8 cellular contexts compared by ENCODE assay signal in genomic region chr15:90351479-90352108, GRCh38. TPM values are rescaled to one million over a fixed set of nuclear protein-coding genes. Genes with fewer than 3 reads are reported as not detected.
DNase-seq lines count a peak whose midpoint lies in the region; ATAC-seq and TF ChIP-seq lines count a peak whose summit lies in the region.

No MANE protein-coding gene starts in this region.

- no peak overlapping the region for H3K9ac ChIP-seq in H9 (ENCODE audit: extremely low read depth, insufficient read length, low read length)
- H3K9ac ChIP-seq in SU-DHL-6 (ENCODE audit: low read length), result no peak overlapping the region

- peaks cover 15% of the 10 kb centered on the region for H3K27me3 Mint-ChIP-seq in H9 (ENCODE audit: low read depth)

- H3K4me2 ChIP-seq in H9 (ENCODE audit: insufficient read depth, insufficient read length, low read length) (peak overlapping the region; percentile 96), SU-DHL-6 (ENCODE audit: low read depth, low read length, poor library complexity, severe bottlenecking) (peak overlapping the region; percentile 61)

- no peak overlapping the region for H4K5ac ChIP-seq in H9 (ENCODE audit: insufficient read length, low read depth, low read length)

- no peak overlapping the region for H2BK20ac ChIP-seq in H9 (ENCODE audit: low read depth, low read length, poor library complexity, severe bottlenecking)

- no peak overlapping the region for H3K18ac ChIP-seq in H9 (ENCODE audit: insufficient read length, low read depth, low read length)

- peaks cover 10% of the 10 kb centered on the region for H3K23me2 ChIP-seq in H9 (ENCODE audit: insufficient read length, low read depth, low read length, poor library complexity, severe bottlenecking)

- H3K4me3 ChIP-seq in AG04450 (ENCODE audit: low read depth, low read length) (peak overlapping the region; percentile 91), SU-DHL-6 (ENCODE audit: insufficient read depth, low read length, poor library complexity, severe bottlenecking) (peak overlapping the region; percentile 70), foreskin fibroblast (ENCODE audit: low read depth in 1 of 2, low read length in 2 of 2) (peak overlapping the region; percentile 72 to 75), retinal pigment epithelial cell (ENCODE audit: low read length) (peak overlapping the region; percentile 86)

- H3K9me3 ChIP-seq in AG04450 (ENCODE audit: control insufficient read depth, insufficient read depth, low read length) (peaks cover 2% of the 10 kb centered on the region; the same call in 1 of the 2 replicates), H9 (ENCODE audit: control insufficient read depth, low read depth, low read length) (no peaks in the 10 kb centered on the region), SU-DHL-6 (ENCODE audit: insufficient read depth, low read length) (no peaks in the 10 kb centered on the region)

- peak overlapping the region; percentile 80 to 94 for H3K4me3 Mint-ChIP-seq in H9

- no peaks in the 10 kb centered on the region for H3K9me3 Mint-ChIP-seq in H9

- H3K56ac ChIP-seq in H9 (ENCODE audit: insufficient read length, low read depth, low read length), result no peak overlapping the region

- no peaks in the 10 kb centered on the region for H3K79me1 ChIP-seq in H9 (ENCODE audit: insufficient read depth, low read depth, low read length, poor library complexity, severe bottlenecking)

- H3K14ac ChIP-seq in H9 (ENCODE audit: insufficient read depth, low read length), result no peak overlapping the region

- H3K27ac ChIP-seq in AG04450 (ENCODE audit: low read depth, low read length) (no peak overlapping the region), H9 (ENCODE audit: insufficient read length, low read depth, low read length) (no peak overlapping the region), SU-DHL-6 (ENCODE audit: low read depth, low read length) (no peak overlapping the region)

- H3K36me3 Mint-ChIP-seq in H9 (ENCODE audit: insufficient read depth in 1 of 3, low read depth in 3 of 3), result no peaks in the 10 kb centered on the region; a peak in 1 of 7 replicates

- CTCF ChIA-PET in AG04450 (lab: Charles Lee), result interaction anchor here (1.4 kb wide), 1 partner anchor 32 kb away, joined by 6 read pairs; no protein-coding TSS in a partner anchor

- no peak for ATAC-seq in HG03025 (IDR thresholded peaks at IDR 0.05; ENCODE audit: low FRiP score, unreplicated experiment)

- H2AFZ ChIP-seq in H9 (ENCODE audit: low read length), result peak overlapping the region; percentile 42
- H2AFZ ChIP-seq in SU-DHL-6 (ENCODE audit: low read depth, low read length, severe bottlenecking), result peak overlapping the region; percentile 57

- peak overlapping the region in 1 of 3 experiments; percentile 35; a peak in 1 of 7 replicates for H3K27ac Mint-ChIP-seq in H9

- TF ChIP-seq CTCF in AG04450 (IDR thresholded peaks at IDR 0.05; ENCODE audit: low read depth, low read length) (no peak), H9 (conservative IDR thresholded peaks at IDR 0.05) (no peak), SU-DHL-6 (IDR thresholded peaks at IDR 0.05; ENCODE audit: insufficient read depth, low read length, poor library complexity, severe bottlenecking) (no peak), foreskin fibroblast (IDR thresholded peaks at IDR 0.05; ENCODE audit: low read depth, low read length) (no peak), retinal pigment epithelial cell (conservative IDR thresholded peaks at IDR 0.05; ENCODE audit: low read depth, low read length) (no peak)

- H3K79me2 ChIP-seq in H9 (ENCODE audit: insufficient read depth, low read length) (no peaks in the 10 kb centered on the region), SU-DHL-6 (ENCODE audit: insufficient read depth, low read length) (no peaks in the 10 kb centered on the region)

- H2AK5ac ChIP-seq in H9 (ENCODE audit: insufficient read length, low read length), result no peak overlapping the region

- H4K20me1 ChIP-seq in H9 (ENCODE audit: control insufficient read depth, insufficient read depth, insufficient read length), result no peaks in the 10 kb centered on the region
- no peaks in the 10 kb centered on the region for H4K20me1 ChIP-seq in SU-DHL-6 (ENCODE audit: low read depth, low read length)

- H3K27me3 ChIP-seq in AG04450 (ENCODE audit: control insufficient read depth, insufficient read depth, low read length), result no peaks in the 10 kb centered on the region
- no peaks in the 10 kb centered on the region for H3K27me3 ChIP-seq in H9 (ENCODE audit: insufficient read depth, low read length)
- no peaks in the 10 kb centered on the region for H3K27me3 ChIP-seq in SU-DHL-6 (ENCODE audit: low read length)

- H2BK15ac ChIP-seq in H9 (ENCODE audit: low read depth, low read length), result no peak overlapping the region

- no peaks in the 10 kb centered on the region for H3K36me3 ChIP-seq in SU-DHL-6 (ENCODE audit: low read length)

- no peak overlapping the region for H2BK5ac ChIP-seq in H9 (ENCODE audit: insufficient read length, low read length)

- no CpG with 5 or more reads among the region's 25 CpGs for WGBS in H9 (ENCODE audit: extremely low coverage, insufficient read length, low lambda C conversion rate)

- H3K4me1 Mint-ChIP-seq in H9, result peaks cover 4 to 5% of the 10 kb centered on the region in 2 experiments; a peak in 2 of 4 replicates

- H3K4me1 ChIP-seq in H9 (ENCODE audit: insufficient read depth, low read length), result no peaks in the 10 kb centered on the region; the same call in 1 of the 2 replicates

- no peak overlapping the region for H2BK12ac ChIP-seq in H9 (ENCODE audit: insufficient read length, low read depth, low read length)

- H2BK120ac ChIP-seq in H9 (ENCODE audit: low read depth, low read length, poor library complexity, severe bottlenecking), result no peak overlapping the region

- no peak overlapping the region for H4K91ac ChIP-seq in H9 (ENCODE audit: insufficient read length, low read depth, low read length)

- H3K9me2 ChIP-seq in SU-DHL-6 (replicated peaks; ENCODE audit: insufficient read depth, low read length), result no peaks in the 10 kb centered on the region

- POLR2A ChIA-PET in AG04450 (lab: Yijun Ruan, JAX), result no interaction called here

- no peaks in the 10 kb centered on the region for H3F3A ChIP-seq in SU-DHL-6 (ENCODE audit: insufficient read depth)

- DNase-seq in AG04450 (ENCODE audit: low read depth, low spot score) (no peak), H9 (no peak), foreskin fibroblast (no peak), retinal pigment epithelial cell (ENCODE audit: low read depth) (no peak), LoVo (ENCODE audit: low spot score) (no peak)
- DNase-seq in effector CD8-positive, alpha-beta T cell (lab: John Stamatoyannopoulos, UW), result no peak

- no peak overlapping the region for H4K8ac ChIP-seq in H9 (replicated peaks; ENCODE audit: insufficient read length, low read depth, low read length)

- no peak overlapping the region for H3K23ac ChIP-seq in H9 (ENCODE audit: insufficient read length, low read depth, low read length)

- no peak overlapping the region for H3T11ph ChIP-seq in H9 (ENCODE audit: low read length)

- no peak overlapping the region for H3K4ac ChIP-seq in H9 (ENCODE audit: low read depth, low read length)

RNA-seq across cellular contexts. Expression of gene ZNF774, which starts 0.5 kb away (rescaled TPM):
- 1.1 and 2.3 TPM in 2 replicates for polyA plus RNA-seq in AG04450 (2011; rRNA removed)
- 1.1 and 1.8 TPM in 2 replicates for polyA minus RNA-seq in AG04450 (2011; rRNA and poly(A)+ RNA removed)
- 1.0 and 2.5 TPM in 2 replicates for total RNA-seq in H9 (2021)

RNA-seq across cellular contexts. Expression of gene IQGAP1, which starts 36.4 kb away (rescaled TPM):
- 141 and 170 TPM in 2 replicates for polyA plus RNA-seq in AG04450 (2011; rRNA removed)
- polyA minus RNA-seq in AG04450 (2011; rRNA and poly(A)+ RNA removed), result 235 and 297 TPM in 2 replicates
- 67.0 and 72.4 TPM in 2 replicates for total RNA-seq in H9 (2021)
